Comparison of ENCODE assay signal across 24 cellular contexts in genomic region chr4:53044651-53044960, GRCh38.
A peak's percentile ranks its signal among the peaks of the same experiment; 100 is the strongest.
DNase-seq lines count a peak whose midpoint lies in the region; ATAC-seq and TF ChIP-seq lines count a peak whose summit lies in the region.
"Had no signal": no experiment of that assay in that cellular context is flagged by ENCODE, and none has a peak within 500 bp of the region (broad histone marks: within the 10 kb centered on the region; RNA-seq: fewer than 3 reads in every experiment).

No MANE protein-coding gene starts in this region.

- intact Hi-C loops in PC-3 (cut with micrococcal nuclease) (no loop called here), mucosa of descending colon (cut with DNase I, micrococcal nuclease) (no loop called here)

- no peak overlapping the region for H3K4me2 ChIP-seq in PC-3 (ENCODE audit: low read length)
- H3K4me2 ChIP-seq: SK-N-SH had no signal

- H3K36me3 Mint-ChIP-seq in activated CD4-positive, alpha-beta T cell treated with anti-CD3 and anti-CD28 coated beads, Interleukin-2, amount 10 ng/mL, durations not matched to agents 7 days and 5 days (ENCODE audit: low read depth): no peaks in the 10 kb centered on the region

- no peaks in the 10 kb centered on the region for H3K79me2 ChIP-seq in PC-3 (ENCODE audit: low read length)

- no peaks in the 10 kb centered on the region for H3K4me1 Mint-ChIP-seq in activated CD4-positive, alpha-beta T cell treated with anti-CD3 and anti-CD28 coated beads, Interleukin-2, amount 10 ng/mL, durations not matched to agents 7 days and 5 days

- no peak overlapping the region for H3K9ac ChIP-seq in PC-3 (ENCODE audit: low read length)
- H3K9ac ChIP-seq: BLaER1, SK-N-SH had no signal

- H3K27me3 Mint-ChIP-seq in activated CD4-positive, alpha-beta T cell treated with anti-CD3 and anti-CD28 coated beads, Interleukin-2, amount 10 ng/mL, durations not matched to agents 7 days and 5 days: no peaks in the 10 kb centered on the region
- H3K27me3 Mint-ChIP-seq: CD4-positive, CD25-positive, alpha-beta regulatory T cell had no signal

- no peak overlapping the region for H3K27ac Mint-ChIP-seq in activated CD4-positive, alpha-beta T cell treated with anti-CD3 and anti-CD28 coated beads, Interleukin-2, amount 10 ng/mL, durations not matched to agents 7 days and 5 days
- H3K27ac Mint-ChIP-seq: CD4-positive, CD25-positive, alpha-beta regulatory T cell had no signal

- H3F3A ChIP-seq in PC-3 (ENCODE audit: low read length, unreplicated experiment): no peaks in the 10 kb centered on the region

- H3K9me3 Mint-ChIP-seq in activated CD4-positive, alpha-beta T cell treated with anti-CD3 and anti-CD28 coated beads, Interleukin-2, amount 10 ng/mL, durations not matched to agents 7 days and 5 days: no peaks in the 10 kb centered on the region

- H3K27ac ChIP-seq in PC-3 (ENCODE audit: low read length): no peak overlapping the region
- H3K27ac ChIP-seq: BLaER1, HL-60 had no signal

- H3K27me3 ChIP-seq in PC-3 (ENCODE audit: low read length): no peaks in the 10 kb centered on the region
- H3K27me3 ChIP-seq: BLaER1 had no signal

- H3K4me3 ChIP-seq in PC-3 (ENCODE audit: low read length) (no peak overlapping the region), mucosa of descending colon (no peak overlapping the region)
- H3K4me3 ChIP-seq: BLaER1, GM12878 had no signal

- no peaks in the 10 kb centered on the region for H4K20me1 ChIP-seq in PC-3 (ENCODE audit: low read length)
- H4K20me1 ChIP-seq: BLaER1 had no signal

- peak; percentile 71 for ATAC-seq in PC-3
- ATAC-seq in mucosa of descending colon: peak; percentile 74
- ATAC-seq: HCT116 had no signal

- TF ChIP-seq CTCF in PC-3 (conservative IDR thresholded peaks at IDR 0.05; ENCODE audit: low read depth, low read length) (no peak), mucosa of descending colon (IDR thresholded peaks at IDR 0.05) (no peak)

- H3K36me3 ChIP-seq in PC-3 (ENCODE audit: low read depth, low read length) (no peaks in the 10 kb centered on the region), mucosa of descending colon (ENCODE audit: low read depth) (no peaks in the 10 kb centered on the region)
- H3K36me3 ChIP-seq: BLaER1 had no signal

- H3K4me3 Mint-ChIP-seq in activated CD4-positive, alpha-beta T cell treated with anti-CD3 and anti-CD28 coated beads, Interleukin-2, amount 10 ng/mL, durations not matched to agents 7 days and 5 days: no peak overlapping the region
- H3K4me3 Mint-ChIP-seq: CD4-positive, CD25-positive, alpha-beta regulatory T cell had no signal

- H3K4me1 ChIP-seq in PC-3 (ENCODE audit: insufficient read depth, low read length): no peaks in the 10 kb centered on the region
- no peaks in the 10 kb centered on the region for H3K4me1 ChIP-seq in mucosa of descending colon (ENCODE audit: low read depth)

- H3K9me3 ChIP-seq in PC-3 (ENCODE audit: low read length) (no peaks in the 10 kb centered on the region), mucosa of descending colon (no peaks in the 10 kb centered on the region)
- H3K9me3 ChIP-seq: BLaER1, SK-N-SH had no signal

- BruUV-seq in PC-3 (replicated peaks; lab: Mats Ljungman, UMichigan): no TSS peak

- H2AFZ ChIP-seq in PC-3 (ENCODE audit: low read length): no peak overlapping the region

- H3K9me2 ChIP-seq in PC-3 (replicated peaks; ENCODE audit: low read length): no peaks in the 10 kb centered on the region
- H3K9me2 ChIP-seq: SK-N-SH had no signal

- CTCF ChIA-PET in PC-3 (lab: Charles Lee): interaction anchor here (0.6 kb wide), 2 partner anchors 644 to 1219 kb away, joined by 11 to 26 read pairs; no protein-coding TSS in a partner anchor
- CTCF ChIA-PET in activated CD4-positive, alpha-beta T cell treated with anti-CD3 and anti-CD28 coated beads, Interleukin-2, amount 10 ng/mL, durations not matched to agents 7 days and 5 days (lab: Charles Lee): no interaction called here

- DNase-seq in NCI-H82 (lab: John Stamatoyannopoulos, UW) (peak; percentile 16), NCI-H82 treated with DMSO at 0.1 percent for 48 hours (lab: John Stamatoyannopoulos, UW; ENCODE audit: unreplicated experiment) (no peak), PC-3 (no peak), mucosa of descending colon (no peak), iPS-NIHi7 (ENCODE audit: extremely low spot score) (no peak), DMS114 treated with DMSO at 0.1 percent for 48 hours (lab: John Stamatoyannopoulos, UW; ENCODE audit: unreplicated experiment) (no peak)
- no peak for DNase-seq in activated CD4-positive, alpha-beta T cell treated with anti-CD3 and anti-CD28 coated beads, Interleukin-2, amount 10 ng/mL, durations not matched to agents 7 days and 5 days
- DNase-seq: CD4-positive, CD25-positive, alpha-beta regulatory T cell; DMS79; EL; GDM1; Kasumi-1; NCI-H1092 treated with DMSO at 0.1 percent for 48 hours; NCI-H1436; NCI-H1930; NCI-H2107; NCI-H2227 treated with DMSO at 0.1 percent for 48 hours; NCI-H510A; SK-N-SH; SW 1271 had no signal

- POLR2A ChIA-PET in PC-3 (lab: Charles Lee; ENCODE audit: unreplicated experiment): no interaction called here
- POLR2A ChIA-PET in activated CD4-positive, alpha-beta T cell treated with anti-CD3 and anti-CD28 coated beads, Interleukin-2, amount 10 ng/mL, durations not matched to agents 7 days and 5 days (lab: Charles Lee): no interaction called here
